Comparison of ENCODE assay signal across 8 cellular contexts in genomic region chr13:64471916-64472315, GRCh38.
A peak's percentile ranks its signal among the peaks of the same experiment; 100 is the strongest.
DNase-seq lines count a peak whose midpoint lies in the region; ATAC-seq, FAIRE-seq and TF ChIP-seq lines count a peak whose summit lies in the region.

No MANE protein-coding gene starts in this region.

- CTCF ChIA-PET in AG04449 (lab: Yijun Ruan, JAX), result interaction anchor here (0.7 to 2.5 kb wide), 12 partner anchors 9 to 1182 kb away, joined by 3 to 23 read pairs (median 3); no protein-coding TSS in a partner anchor

- H3K4me3 ChIP-seq in AG04449 (ENCODE audit: low read depth, low read length), result no peak overlapping the region
- H3K4me3 ChIP-seq in fibroblast of the aortic adventitia (ENCODE audit: low read depth, low read length), result no peak overlapping the region

- ATAC-seq in HG02885 (IDR thresholded peaks at IDR 0.05; ENCODE audit: poor library complexity, unreplicated experiment), result no peak
- no peak for ATAC-seq in GM18502 (IDR thresholded peaks at IDR 0.05; ENCODE audit: poor library complexity, unreplicated experiment)
- ATAC-seq in GM21576 (IDR thresholded peaks at IDR 0.05; ENCODE audit: unreplicated experiment), result no peak

- peak; percentile 15 for TF ChIP-seq CTCF in AG04449 (IDR thresholded peaks at IDR 0.05; ENCODE audit: insufficient read depth, low read length, missing control alignments)
- peak; percentile 50 for TF ChIP-seq CTCF in fibroblast of the aortic adventitia (IDR thresholded peaks at IDR 0.05; ENCODE audit: insufficient read depth, low read length)

- FAIRE-seq in HTR-8/SVneo (lab: Jason Lieb, UNC), result no peak

- POLR2A ChIA-PET in AG04449 (lab: Yijun Ruan, JAX), result no interaction called here

- peak; percentile 9 for DNase-seq in AG04449 (ENCODE audit: low read depth, low spot score)
- DNase-seq in HTR-8/SVneo (ENCODE audit: insufficient read length, low spot score), result peak; percentile 17
- peak; percentile 27 for DNase-seq in SHP77 treated with DMSO at 0.1 percent for 48 hours (lab: John Stamatoyannopoulos, UW)
- peak; percentile 81 for DNase-seq in fibroblast of the aortic adventitia (ENCODE audit: low read depth)
- no peak for DNase-seq in HK-2 (ENCODE audit: unreplicated experiment)
